In the genomic region with DNA sequence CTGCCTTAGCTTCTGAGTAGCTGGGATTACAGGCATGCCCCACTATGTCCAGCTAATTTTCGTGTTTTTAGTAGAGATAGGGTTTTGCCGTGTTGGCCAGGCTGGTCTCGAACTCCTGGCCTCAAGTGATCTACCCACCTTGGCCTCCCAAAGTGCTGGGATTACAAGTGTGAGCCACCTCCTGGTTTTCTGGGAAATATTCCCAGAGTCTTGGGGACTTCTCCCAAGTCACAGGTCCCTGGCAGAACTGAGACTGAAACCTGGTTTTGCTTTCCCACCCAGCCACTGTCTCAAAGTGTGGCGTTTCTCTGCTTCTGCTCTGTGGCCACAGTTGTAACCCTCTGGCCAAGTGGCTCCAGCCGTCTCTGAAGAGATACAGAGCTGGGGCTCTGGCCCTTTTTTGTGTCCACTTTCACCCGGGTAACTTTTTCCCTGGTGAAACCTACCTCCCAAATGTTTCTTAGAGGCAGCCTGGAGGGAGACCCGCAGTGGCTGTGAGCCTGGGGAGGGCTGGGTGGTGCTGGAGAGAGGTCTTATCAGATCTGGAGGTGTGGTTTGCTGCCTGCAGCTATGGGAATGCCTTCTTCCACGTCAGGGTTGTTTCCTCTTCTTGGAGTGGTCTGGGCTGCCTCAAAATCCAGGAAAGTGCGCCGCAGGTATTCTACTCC, we compare ENCODE assay signal across 1 cellular context.
TF ChIP-seq lines count a peak whose summit lies in the region.

No MANE protein-coding gene starts in this region.

TF ChIP-seq in H1, 55 proteins besides CTCF, POLR2A, EP300 and RAD21:
- no peak for TF ChIP-seq GABPA (IDR thresholded peaks at IDR 0.05; ENCODE audit: borderline replicate concordance, insufficient read depth, low read length)
